ENCODE assay signal across 25 cellular contexts in the genomic region with DNA sequence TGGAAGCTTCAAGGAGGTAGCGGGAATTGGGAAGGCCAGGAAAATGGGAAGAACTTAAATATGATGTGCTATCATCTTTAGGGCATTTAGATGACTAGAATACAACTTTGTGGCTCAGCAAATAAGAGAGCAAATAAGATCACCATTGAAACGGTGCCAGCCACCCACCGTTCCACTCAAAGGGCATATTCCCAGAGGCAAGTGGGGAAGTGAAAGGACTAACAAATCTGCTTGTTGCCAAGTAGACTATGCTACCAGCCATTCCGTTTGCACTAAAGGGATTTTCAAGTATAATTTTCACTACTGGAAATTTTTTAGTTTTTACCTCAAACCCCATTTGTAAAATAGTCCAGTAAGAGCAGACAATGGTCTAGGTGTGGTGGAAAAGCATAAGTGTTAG. TPM values are rescaled to one million over a fixed set of nuclear protein-coding genes. Genes with fewer than 3 reads are reported as not detected.
"Had no signal": no experiment of that assay in that cellular context is flagged by ENCODE, and none has a peak within 500 bp of the region (broad histone marks: within the 10 kb centered on the region; RNA-seq: fewer than 3 reads in every experiment).

No MANE protein-coding gene starts in this region.

- H3K27me3 ChIP-seq: sigmoid colon, testis, tibial artery had no signal

- H3K36me3 ChIP-seq: esophagus squamous epithelium, heart right ventricle, left ventricle myocardium inferior, neutrophil, sigmoid colon, tibial artery had no signal

- H3K4me3 ChIP-seq: esophagus squamous epithelium, heart right ventricle, left ventricle myocardium inferior, lung, sigmoid colon, testis, tibial artery had no signal

- H3K4me1 ChIP-seq: testis had no signal

- H3K27ac ChIP-seq: esophagus squamous epithelium, heart right ventricle, left ventricle myocardium inferior, neutrophil, parathyroid adenoma, sigmoid colon, testis had no signal

- DNase-seq: cortex of kidney; effector memory CD8-positive, alpha-beta T cell; erythroblast; esophagus squamous epithelium; foreskin melanocyte; glutamatergic neuron; heart right ventricle; hippocampal formation; left cardiac atrium; left ventricle myocardium inferior; natural killer cell; sigmoid colon; stimulated activated CD4-positive, alpha-beta T cell treated with anti-CD3 and anti-CD28 coated beads, Interleukin-2, amount 100 ng/mL, for 24 hours; stimulated activated CD4-positive, alpha-beta T cell treated with anti-CD3 and anti-CD28 coated beads, Interleukin-4, amount 100 ng/mL, for 4 hours; stimulated activated naive CD8-positive, alpha-beta T cell treated with anti-CD3 and anti-CD28 coated beads, Interleukin-15, Interleukin-2, amounts not matched to agents 100 U/mL and 50 U/mL, for 24 hours; substantia nigra; testis; tibial artery had no signal

- H3K27ac Mint-ChIP-seq: effector memory CD8-positive, alpha-beta T cell; memory B cell; natural killer cell; progenitor cell of endocrine pancreas; stimulated activated memory B cell treated with anti-CD40 and anti-IgM and Interleukin-4, amounts not matched to agents 10 μg/mL and 1 μg/mL and 100 μg/mL, for 72 hours; type B pancreatic cell had no signal

- H3K9ac ChIP-seq: parathyroid adenoma had no signal

- H3K4me3 Mint-ChIP-seq: effector memory CD8-positive, alpha-beta T cell; memory B cell; natural killer cell; stimulated activated memory B cell treated with anti-CD40 and anti-IgM and Interleukin-4, amounts not matched to agents 10 μg/mL and 1 μg/mL and 100 μg/mL, for 72 hours; type B pancreatic cell had no signal

- H3K36me3 Mint-ChIP-seq: memory B cell; natural killer cell; stimulated activated memory B cell treated with anti-CD40 and anti-IgM and Interleukin-4, amounts not matched to agents 10 μg/mL and 1 μg/mL and 100 μg/mL, for 72 hours; type B pancreatic cell had no signal

- H3K9me3 ChIP-seq: esophagus squamous epithelium, heart right ventricle, left ventricle myocardium inferior, neutrophil, sigmoid colon, testis, tibial artery had no signal

- H3K79me2 ChIP-seq: parathyroid adenoma had no signal

- ATAC-seq: effector memory CD8-positive, alpha-beta T cell; heart right ventricle; left cardiac atrium; natural killer cell; stimulated activated memory B cell treated with anti-CD40 and anti-IgM and Interleukin-4, amounts not matched to agents 10 μg/mL and 1 μg/mL and 100 μg/mL, for 72 hours; stimulated activated naive CD8-positive, alpha-beta T cell treated with anti-CD3 and anti-CD28 coated beads, Interleukin-15, Interleukin-2, amounts not matched to agents 100 U/mL and 50 U/mL, for 24 hours had no signal

- H3K9me3 Mint-ChIP-seq: effector memory CD8-positive, alpha-beta T cell; memory B cell; natural killer cell; stimulated activated memory B cell treated with anti-CD40 and anti-IgM and Interleukin-4, amounts not matched to agents 10 μg/mL and 1 μg/mL and 100 μg/mL, for 72 hours had no signal

- H2AFZ ChIP-seq: parathyroid adenoma had no signal

RNA-seq across cellular contexts. Expression of a gene that starts 4.0 kb away (rescaled TPM):
- total RNA-seq: natural killer cell had no signal
